1 cellular context compared by ENCODE assay signal in the genomic region with DNA sequence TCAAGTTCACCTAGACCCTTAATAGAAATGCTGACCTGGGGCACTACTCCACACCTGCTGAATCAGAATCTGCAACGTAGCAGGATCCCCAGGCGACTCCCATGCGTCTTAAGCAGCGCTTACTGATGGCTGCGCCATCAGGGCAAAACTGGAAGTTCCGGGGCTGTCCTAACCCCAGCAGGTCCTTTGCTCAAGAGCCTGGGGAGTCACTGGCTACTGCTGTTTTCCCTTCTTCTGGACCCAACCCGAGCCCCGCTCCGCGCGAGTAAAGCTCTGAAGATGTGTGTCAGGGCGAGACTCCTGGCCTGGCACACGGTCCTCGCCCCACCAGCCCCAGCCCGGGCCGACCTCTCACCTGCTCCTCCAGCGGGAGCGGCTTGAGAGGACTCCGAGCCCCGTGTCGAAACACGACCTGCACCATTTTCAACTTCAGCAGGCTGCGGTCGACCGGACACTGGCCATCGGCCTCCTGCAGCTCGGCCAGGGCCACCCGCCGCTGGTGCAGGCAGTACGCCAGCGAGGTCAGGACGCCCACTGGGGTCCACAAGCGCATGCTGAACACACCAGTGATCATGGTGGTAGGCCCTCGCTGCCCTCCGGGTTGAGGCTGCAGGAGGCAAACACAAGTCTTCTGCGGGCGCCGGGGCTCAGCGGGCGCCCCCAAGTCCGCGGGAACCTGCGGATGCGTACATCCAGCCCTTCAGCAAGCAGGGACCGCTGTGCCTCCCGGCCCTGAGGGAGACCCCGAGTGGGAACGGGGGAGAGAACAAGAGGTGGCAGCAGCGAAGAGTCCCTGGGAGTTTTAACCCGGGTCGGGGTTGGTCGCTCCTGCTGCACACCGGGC.
TF ChIP-seq lines count a peak whose summit lies in the region.

No MANE protein-coding gene starts in this region.

TF ChIP-seq in WTC11, 78 proteins besides CTCF, POLR2A, EP300 and RAD21 (continued from another document and continues in another):
- TF ChIP-seq, protein P1, sequence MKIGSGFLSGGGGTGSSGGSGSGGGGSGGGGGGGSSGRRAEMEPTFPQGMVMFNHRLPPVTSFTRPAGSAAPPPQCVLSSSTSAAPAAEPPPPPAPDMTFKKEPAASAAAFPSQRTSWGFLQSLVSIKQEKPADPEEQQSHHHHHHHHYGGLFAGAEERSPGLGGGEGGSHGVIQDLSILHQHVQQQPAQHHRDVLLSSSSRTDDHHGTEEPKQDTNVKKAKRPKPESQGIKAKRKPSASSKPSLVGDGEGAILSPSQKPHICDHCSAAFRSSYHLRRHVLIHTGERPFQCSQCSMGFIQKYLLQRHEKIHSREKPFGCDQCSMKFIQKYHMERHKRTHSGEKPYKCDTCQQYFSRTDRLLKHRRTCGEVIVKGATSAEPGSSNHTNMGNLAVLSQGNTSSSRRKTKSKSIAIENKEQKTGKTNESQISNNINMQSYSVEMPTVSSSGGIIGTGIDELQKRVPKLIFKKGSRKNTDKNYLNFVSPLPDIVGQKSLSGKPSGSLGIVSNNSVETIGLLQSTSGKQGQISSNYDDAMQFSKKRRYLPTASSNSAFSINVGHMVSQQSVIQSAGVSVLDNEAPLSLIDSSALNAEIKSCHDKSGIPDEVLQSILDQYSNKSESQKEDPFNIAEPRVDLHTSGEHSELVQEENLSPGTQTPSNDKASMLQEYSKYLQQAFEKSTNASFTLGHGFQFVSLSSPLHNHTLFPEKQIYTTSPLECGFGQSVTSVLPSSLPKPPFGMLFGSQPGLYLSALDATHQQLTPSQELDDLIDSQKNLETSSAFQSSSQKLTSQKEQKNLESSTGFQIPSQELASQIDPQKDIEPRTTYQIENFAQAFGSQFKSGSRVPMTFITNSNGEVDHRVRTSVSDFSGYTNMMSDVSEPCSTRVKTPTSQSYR (CRISPR knock-in tag; IDR thresholded peaks at IDR 0.05), result no peak; the same call in 1 of the 2 replicates
- no peak for TF ChIP-seq GABPB1 (CRISPR knock-in tag; IDR thresholded peaks at IDR 0.05)
- TF ChIP-seq, protein P2, sequence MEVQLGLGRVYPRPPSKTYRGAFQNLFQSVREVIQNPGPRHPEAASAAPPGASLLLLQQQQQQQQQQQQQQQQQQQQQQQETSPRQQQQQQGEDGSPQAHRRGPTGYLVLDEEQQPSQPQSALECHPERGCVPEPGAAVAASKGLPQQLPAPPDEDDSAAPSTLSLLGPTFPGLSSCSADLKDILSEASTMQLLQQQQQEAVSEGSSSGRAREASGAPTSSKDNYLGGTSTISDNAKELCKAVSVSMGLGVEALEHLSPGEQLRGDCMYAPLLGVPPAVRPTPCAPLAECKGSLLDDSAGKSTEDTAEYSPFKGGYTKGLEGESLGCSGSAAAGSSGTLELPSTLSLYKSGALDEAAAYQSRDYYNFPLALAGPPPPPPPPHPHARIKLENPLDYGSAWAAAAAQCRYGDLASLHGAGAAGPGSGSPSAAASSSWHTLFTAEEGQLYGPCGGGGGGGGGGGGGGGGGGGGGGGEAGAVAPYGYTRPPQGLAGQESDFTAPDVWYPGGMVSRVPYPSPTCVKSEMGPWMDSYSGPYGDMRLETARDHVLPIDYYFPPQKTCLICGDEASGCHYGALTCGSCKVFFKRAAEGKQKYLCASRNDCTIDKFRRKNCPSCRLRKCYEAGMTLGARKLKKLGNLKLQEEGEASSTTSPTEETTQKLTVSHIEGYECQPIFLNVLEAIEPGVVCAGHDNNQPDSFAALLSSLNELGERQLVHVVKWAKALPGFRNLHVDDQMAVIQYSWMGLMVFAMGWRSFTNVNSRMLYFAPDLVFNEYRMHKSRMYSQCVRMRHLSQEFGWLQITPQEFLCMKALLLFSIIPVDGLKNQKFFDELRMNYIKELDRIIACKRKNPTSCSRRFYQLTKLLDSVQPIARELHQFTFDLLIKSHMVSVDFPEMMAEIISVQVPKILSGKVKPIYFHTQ (CRISPR knock-in tag; IDR thresholded peaks at IDR 0.05), result no peak
- no peak for TF ChIP-seq JUN (CRISPR knock-in tag; IDR thresholded peaks at IDR 0.05)
- TF ChIP-seq, protein P3, sequence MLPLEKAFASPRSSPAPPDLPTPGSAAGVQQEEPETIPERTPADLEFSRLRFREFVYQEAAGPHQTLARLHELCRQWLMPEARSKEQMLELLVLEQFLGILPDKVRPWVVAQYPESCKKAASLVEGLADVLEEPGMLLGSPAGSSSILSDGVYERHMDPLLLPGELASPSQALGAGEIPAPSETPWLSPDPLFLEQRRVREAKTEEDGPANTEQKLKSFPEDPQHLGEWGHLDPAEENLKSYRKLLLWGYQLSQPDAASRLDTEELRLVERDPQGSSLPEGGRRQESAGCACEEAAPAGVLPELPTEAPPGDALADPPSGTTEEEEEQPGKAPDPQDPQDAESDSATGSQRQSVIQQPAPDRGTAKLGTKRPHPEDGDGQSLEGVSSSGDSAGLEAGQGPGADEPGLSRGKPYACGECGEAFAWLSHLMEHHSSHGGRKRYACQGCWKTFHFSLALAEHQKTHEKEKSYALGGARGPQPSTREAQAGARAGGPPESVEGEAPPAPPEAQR (CRISPR knock-in tag; IDR thresholded peaks at IDR 0.05), result no peak
- TF ChIP-seq, protein P4, sequence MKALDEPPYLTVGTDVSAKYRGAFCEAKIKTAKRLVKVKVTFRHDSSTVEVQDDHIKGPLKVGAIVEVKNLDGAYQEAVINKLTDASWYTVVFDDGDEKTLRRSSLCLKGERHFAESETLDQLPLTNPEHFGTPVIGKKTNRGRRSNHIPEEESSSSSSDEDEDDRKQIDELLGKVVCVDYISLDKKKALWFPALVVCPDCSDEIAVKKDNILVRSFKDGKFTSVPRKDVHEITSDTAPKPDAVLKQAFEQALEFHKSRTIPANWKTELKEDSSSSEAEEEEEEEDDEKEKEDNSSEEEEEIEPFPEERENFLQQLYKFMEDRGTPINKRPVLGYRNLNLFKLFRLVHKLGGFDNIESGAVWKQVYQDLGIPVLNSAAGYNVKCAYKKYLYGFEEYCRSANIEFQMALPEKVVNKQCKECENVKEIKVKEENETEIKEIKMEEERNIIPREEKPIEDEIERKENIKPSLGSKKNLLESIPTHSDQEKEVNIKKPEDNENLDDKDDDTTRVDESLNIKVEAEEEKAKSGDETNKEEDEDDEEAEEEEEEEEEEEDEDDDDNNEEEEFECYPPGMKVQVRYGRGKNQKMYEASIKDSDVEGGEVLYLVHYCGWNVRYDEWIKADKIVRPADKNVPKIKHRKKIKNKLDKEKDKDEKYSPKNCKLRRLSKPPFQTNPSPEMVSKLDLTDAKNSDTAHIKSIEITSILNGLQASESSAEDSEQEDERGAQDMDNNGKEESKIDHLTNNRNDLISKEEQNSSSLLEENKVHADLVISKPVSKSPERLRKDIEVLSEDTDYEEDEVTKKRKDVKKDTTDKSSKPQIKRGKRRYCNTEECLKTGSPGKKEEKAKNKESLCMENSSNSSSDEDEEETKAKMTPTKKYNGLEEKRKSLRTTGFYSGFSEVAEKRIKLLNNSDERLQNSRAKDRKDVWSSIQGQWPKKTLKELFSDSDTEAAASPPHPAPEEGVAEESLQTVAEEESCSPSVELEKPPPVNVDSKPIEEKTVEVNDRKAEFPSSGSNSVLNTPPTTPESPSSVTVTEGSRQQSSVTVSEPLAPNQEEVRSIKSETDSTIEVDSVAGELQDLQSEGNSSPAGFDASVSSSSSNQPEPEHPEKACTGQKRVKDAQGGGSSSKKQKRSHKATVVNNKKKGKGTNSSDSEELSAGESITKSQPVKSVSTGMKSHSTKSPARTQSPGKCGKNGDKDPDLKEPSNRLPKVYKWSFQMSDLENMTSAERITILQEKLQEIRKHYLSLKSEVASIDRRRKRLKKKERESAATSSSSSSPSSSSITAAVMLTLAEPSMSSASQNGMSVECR (CRISPR knock-in tag; IDR thresholded peaks at IDR 0.05; ENCODE audit: borderline replicate concordance), result no peak
- TF ChIP-seq, protein P5, sequence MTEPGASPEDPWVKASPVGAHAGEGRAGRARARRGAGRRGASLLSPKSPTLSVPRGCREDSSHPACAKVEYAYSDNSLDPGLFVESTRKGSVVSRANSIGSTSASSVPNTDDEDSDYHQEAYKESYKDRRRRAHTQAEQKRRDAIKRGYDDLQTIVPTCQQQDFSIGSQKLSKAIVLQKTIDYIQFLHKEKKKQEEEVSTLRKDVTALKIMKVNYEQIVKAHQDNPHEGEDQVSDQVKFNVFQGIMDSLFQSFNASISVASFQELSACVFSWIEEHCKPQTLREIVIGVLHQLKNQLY (CRISPR knock-in tag; IDR thresholded peaks at IDR 0.05), result no peak
- TF ChIP-seq KAT7 (CRISPR knock-in tag; IDR thresholded peaks at IDR 0.05; ENCODE audit: borderline replicate concordance), result 0 out of 2 replicates have a peak, but pooled peaks have one; percentile 79
- no peak for TF ChIP-seq OVOL2 (CRISPR knock-in tag; IDR thresholded peaks at IDR 0.05; ENCODE audit: borderline replicate concordance)
- TF ChIP-seq EMX1 (CRISPR knock-in tag; IDR thresholded peaks at IDR 0.05), result no peak
- TF ChIP-seq, protein P6, sequence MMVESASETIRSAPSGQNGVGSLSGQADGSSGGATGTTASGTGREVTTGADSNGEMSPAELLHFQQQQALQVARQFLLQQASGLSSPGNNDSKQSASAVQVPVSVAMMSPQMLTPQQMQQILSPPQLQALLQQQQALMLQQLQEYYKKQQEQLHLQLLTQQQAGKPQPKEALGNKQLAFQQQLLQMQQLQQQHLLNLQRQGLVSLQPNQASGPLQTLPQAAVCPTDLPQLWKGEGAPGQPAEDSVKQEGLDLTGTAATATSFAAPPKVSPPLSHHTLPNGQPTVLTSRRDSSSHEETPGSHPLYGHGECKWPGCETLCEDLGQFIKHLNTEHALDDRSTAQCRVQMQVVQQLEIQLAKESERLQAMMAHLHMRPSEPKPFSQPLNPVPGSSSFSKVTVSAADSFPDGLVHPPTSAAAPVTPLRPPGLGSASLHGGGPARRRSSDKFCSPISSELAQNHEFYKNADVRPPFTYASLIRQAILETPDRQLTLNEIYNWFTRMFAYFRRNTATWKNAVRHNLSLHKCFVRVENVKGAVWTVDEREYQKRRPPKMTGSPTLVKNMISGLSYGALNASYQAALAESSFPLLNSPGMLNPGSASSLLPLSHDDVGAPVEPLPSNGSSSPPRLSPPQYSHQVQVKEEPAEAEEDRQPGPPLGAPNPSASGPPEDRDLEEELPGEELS (CRISPR knock-in tag; IDR thresholded peaks at IDR 0.05), result 0 out of 2 replicates have a peak, but pooled peaks have one; percentile 70
- TF ChIP-seq TEAD1 (CRISPR knock-in tag; IDR thresholded peaks at IDR 0.05), result peak; percentile 58
- no peak for TF ChIP-seq NFYB (CRISPR knock-in tag; conservative IDR thresholded peaks at IDR 0.05; ENCODE audit: low read depth)
- TF ChIP-seq, protein P7, sequence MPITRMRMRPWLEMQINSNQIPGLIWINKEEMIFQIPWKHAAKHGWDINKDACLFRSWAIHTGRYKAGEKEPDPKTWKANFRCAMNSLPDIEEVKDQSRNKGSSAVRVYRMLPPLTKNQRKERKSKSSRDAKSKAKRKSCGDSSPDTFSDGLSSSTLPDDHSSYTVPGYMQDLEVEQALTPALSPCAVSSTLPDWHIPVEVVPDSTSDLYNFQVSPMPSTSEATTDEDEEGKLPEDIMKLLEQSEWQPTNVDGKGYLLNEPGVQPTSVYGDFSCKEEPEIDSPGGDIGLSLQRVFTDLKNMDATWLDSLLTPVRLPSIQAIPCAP (CRISPR knock-in tag; IDR thresholded peaks at IDR 0.05), result peak; percentile 72
- no peak for TF ChIP-seq SP1 (CRISPR knock-in tag; conservative IDR thresholded peaks at IDR 0.05)
- TF ChIP-seq, protein P8, sequence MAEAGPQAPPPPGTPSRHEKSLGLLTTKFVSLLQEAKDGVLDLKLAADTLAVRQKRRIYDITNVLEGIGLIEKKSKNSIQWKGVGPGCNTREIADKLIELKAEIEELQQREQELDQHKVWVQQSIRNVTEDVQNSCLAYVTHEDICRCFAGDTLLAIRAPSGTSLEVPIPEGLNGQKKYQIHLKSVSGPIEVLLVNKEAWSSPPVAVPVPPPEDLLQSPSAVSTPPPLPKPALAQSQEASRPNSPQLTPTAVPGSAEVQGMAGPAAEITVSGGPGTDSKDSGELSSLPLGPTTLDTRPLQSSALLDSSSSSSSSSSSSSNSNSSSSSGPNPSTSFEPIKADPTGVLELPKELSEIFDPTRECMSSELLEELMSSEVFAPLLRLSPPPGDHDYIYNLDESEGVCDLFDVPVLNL (CRISPR knock-in tag; IDR thresholded peaks at IDR 0.05; ENCODE audit: borderline replicate concordance, low read depth), result no peak
- TF ChIP-seq FOXK1 (CRISPR knock-in tag; IDR thresholded peaks at IDR 0.05), result peak; percentile 20; the same call in 1 of the 2 replicates
- 0 out of 2 replicates have a peak, but pooled peaks have one; percentile 54 for TF ChIP-seq RELA (CRISPR knock-in tag; IDR thresholded peaks at IDR 0.05; ENCODE audit: borderline replicate concordance)
- TF ChIP-seq ELF4 (CRISPR knock-in tag; IDR thresholded peaks at IDR 0.05; ENCODE audit: low read depth), result no peak
- no peak for TF ChIP-seq NFE2L1 (CRISPR knock-in tag; IDR thresholded peaks at IDR 0.05)
- TF ChIP-seq, protein P9, sequence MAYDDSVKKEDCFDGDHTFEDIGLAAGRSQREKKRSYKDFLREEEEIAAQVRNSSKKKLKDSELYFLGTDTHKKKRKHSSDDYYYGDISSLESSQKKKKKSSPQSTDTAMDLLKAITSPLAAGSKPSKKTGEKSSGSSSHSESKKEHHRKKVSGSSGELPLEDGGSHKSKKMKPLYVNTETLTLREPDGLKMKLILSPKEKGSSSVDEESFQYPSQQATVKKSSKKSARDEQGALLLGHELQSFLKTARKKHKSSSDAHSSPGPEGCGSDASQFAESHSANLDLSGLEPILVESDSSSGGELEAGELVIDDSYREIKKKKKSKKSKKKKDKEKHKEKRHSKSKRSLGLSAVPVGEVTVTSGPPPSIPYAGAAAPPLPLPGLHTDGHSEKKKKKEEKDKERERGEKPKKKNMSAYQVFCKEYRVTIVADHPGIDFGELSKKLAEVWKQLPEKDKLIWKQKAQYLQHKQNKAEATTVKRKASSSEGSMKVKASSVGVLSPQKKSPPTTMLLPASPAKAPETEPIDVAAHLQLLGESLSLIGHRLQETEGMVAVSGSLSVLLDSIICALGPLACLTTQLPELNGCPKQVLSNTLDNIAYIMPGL (CRISPR knock-in tag; IDR thresholded peaks at IDR 0.05), result peak; percentile 54; the same call in 1 of the 2 replicates
- TF ChIP-seq ZNF671 (CRISPR knock-in tag; IDR thresholded peaks at IDR 0.05), result no peak
- TF ChIP-seq, protein P10, sequence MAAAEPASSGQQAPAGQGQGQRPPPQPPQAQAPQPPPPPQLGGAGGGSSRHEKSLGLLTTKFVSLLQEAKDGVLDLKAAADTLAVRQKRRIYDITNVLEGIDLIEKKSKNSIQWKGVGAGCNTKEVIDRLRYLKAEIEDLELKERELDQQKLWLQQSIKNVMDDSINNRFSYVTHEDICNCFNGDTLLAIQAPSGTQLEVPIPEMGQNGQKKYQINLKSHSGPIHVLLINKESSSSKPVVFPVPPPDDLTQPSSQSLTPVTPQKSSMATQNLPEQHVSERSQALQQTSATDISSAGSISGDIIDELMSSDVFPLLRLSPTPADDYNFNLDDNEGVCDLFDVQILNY (CRISPR knock-in tag; IDR thresholded peaks at IDR 0.05), result 0 out of 2 replicates have a peak, but pooled peaks have one; percentile 28
- no peak for TF ChIP-seq FOXJ3 (CRISPR knock-in tag; IDR thresholded peaks at IDR 0.05; ENCODE audit: borderline replicate concordance)
- TF ChIP-seq CBFB (CRISPR knock-in tag; IDR thresholded peaks at IDR 0.05; ENCODE audit: low read depth), result no peak
- no peak for TF ChIP-seq ZNF317 (CRISPR knock-in tag; IDR thresholded peaks at IDR 0.05; ENCODE audit: borderline replicate concordance, low read depth)
- no peak for TF ChIP-seq ATF1 (CRISPR knock-in tag; IDR thresholded peaks at IDR 0.05)
- TF ChIP-seq ZNF416 (CRISPR knock-in tag; IDR thresholded peaks at IDR 0.05), result no peak
- TF ChIP-seq, protein P11, sequence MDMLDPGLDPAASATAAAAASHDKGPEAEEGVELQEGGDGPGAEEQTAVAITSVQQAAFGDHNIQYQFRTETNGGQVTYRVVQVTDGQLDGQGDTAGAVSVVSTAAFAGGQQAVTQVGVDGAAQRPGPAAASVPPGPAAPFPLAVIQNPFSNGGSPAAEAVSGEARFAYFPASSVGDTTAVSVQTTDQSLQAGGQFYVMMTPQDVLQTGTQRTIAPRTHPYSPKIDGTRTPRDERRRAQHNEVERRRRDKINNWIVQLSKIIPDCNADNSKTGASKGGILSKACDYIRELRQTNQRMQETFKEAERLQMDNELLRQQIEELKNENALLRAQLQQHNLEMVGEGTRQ (CRISPR knock-in tag; IDR thresholded peaks at IDR 0.05), result no peak; the same call in 1 of the 2 replicates
- TF ChIP-seq TEAD4 (CRISPR knock-in tag; IDR thresholded peaks at IDR 0.05), result no peak
- TF ChIP-seq ZNF263 (CRISPR knock-in tag; IDR thresholded peaks at IDR 0.05; ENCODE audit: low read depth), result peak; percentile 34; the same call in 1 of the 2 replicates
